ENCODE assay signal across 12 cellular contexts in the genomic region with DNA sequence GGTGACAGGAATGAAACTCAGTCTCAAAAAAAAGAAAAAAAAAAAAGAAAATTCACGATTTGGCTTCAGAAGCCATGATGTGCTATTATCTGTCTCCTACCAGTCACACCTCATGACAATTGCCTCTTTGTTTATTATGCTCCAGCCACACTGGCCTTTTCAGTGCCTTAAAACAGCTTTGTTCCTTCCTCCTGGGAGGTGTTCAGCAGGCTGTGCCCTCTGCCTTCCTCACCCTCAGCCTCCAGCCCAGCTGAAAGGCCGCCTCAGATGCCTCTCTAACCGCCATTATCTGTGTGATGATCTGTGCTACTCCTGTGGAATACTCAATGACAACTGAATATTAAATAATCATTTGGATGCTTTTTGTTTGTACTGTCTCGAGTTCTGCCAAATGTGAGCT. TPM values are rescaled to one million over a fixed set of nuclear protein-coding genes. Genes with fewer than 3 reads are reported as not detected.
"Had no signal": no experiment of that assay in that cellular context is flagged by ENCODE, and none has a peak within 500 bp of the region (broad histone marks: within the 10 kb centered on the region; RNA-seq: fewer than 3 reads in every experiment).

No MANE protein-coding gene starts in this region.

- H3K4me3 Mint-ChIP-seq: activated CD4-positive, alpha-beta T cell treated with anti-CD3 and anti-CD28 coated beads for 36 hours; activated naive CD8-positive, alpha-beta T cell; natural killer cell had no signal

- H3K27me3 ChIP-seq: body of pancreas, gastroesophageal sphincter, heart right ventricle, vagina had no signal

- H3K9me3 ChIP-seq: body of pancreas, gastroesophageal sphincter, heart right ventricle, vagina had no signal

- H3K27ac Mint-ChIP-seq: activated CD4-positive, alpha-beta T cell treated with anti-CD3 and anti-CD28 coated beads for 36 hours; activated naive CD8-positive, alpha-beta T cell; natural killer cell had no signal

- H3K27ac ChIP-seq: body of pancreas, gastroesophageal sphincter, heart right ventricle, vagina had no signal

- H3K4me3 ChIP-seq: body of pancreas, gastroesophageal sphincter, heart right ventricle, vagina had no signal

- H3K9me3 Mint-ChIP-seq: natural killer cell had no signal

- H3K4me1 ChIP-seq: body of pancreas, gastroesophageal sphincter, vagina had no signal

- DNase-seq: activated CD4-positive, alpha-beta T cell treated with anti-CD3 and anti-CD28 coated beads for 36 hours; activated CD4-positive, alpha-beta T cell treated with anti-CD3 and anti-CD28 coated beads, Interleukin-2, amount 50 U/mL, for 48 hours; activated gamma-delta T cell; heart right ventricle; natural killer cell; retina; stimulated activated naive CD8-positive, alpha-beta T cell treated with anti-CD3 and anti-CD28 coated beads, Interleukin-15, Interleukin-2, amounts not matched to agents 100 U/mL and 50 U/mL, for 24 hours; trophoblast cell had no signal

- H3K36me3 Mint-ChIP-seq: natural killer cell had no signal

- H3K27me3 Mint-ChIP-seq: activated CD4-positive, alpha-beta T cell treated with anti-CD3 and anti-CD28 coated beads for 36 hours; activated naive CD8-positive, alpha-beta T cell had no signal

- ATAC-seq: activated CD4-positive, alpha-beta T cell treated with anti-CD3 and anti-CD28 coated beads for 36 hours; body of pancreas; gastroesophageal sphincter; heart right ventricle; natural killer cell; stimulated activated naive CD8-positive, alpha-beta T cell treated with anti-CD3 and anti-CD28 coated beads, Interleukin-15, Interleukin-2, amounts not matched to agents 100 U/mL and 50 U/mL, for 24 hours had no signal

RNA-seq across cellular contexts. Expression of gene RAD9B, which starts 43.4 kb away (rescaled TPM):
- total RNA-seq: vagina had no signal
